Comparison of ENCODE assay signal across 1 cellular context in the genomic region with DNA sequence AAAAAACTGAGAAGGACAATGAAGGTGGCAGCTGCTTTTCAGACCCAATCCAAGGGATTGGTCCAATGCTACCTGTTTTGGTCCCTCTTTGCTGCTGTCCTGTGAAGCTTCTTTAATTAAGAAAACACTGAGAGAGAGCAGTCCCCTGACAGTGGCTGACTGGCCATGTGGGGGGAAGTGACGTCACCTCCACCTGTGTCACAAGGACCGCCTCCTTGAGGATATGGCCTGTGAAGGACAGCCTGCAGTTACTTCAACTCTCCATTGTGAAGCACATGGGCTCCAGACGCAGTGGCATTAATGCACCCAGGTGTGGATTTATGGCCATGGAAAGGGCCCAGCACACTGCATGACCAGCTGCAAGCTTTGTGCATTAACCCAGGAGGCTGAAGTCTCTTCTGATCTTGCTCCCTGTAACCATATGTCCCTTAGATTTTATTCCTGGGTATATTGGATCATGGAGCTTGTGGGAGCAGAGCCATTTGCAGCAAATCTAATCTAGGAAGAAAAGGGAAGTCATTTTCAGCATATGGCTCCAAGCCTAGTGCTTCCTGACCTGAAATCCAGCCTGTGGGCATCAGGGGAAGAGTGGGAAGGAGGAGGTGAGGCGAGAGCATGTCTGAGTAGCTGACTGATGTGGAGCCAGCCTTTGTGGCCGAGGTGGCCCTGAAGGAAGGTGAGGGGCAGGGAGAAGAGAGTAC.
TF ChIP-seq lines count a peak whose summit lies in the region.

No MANE protein-coding gene starts in this region.

TF ChIP-seq in WTC11, 78 proteins besides CTCF, POLR2A, EP300 and RAD21 (continued from another document):
- no peak for TF ChIP-seq AFF4 (CRISPR knock-in tag; IDR thresholded peaks at IDR 0.05; ENCODE audit: borderline replicate concordance)
- TF ChIP-seq RORB (CRISPR knock-in tag; IDR thresholded peaks at IDR 0.05): no peak
- TF ChIP-seq ZNF423 (CRISPR knock-in tag; IDR thresholded peaks at IDR 0.05): no peak
- TF ChIP-seq, protein P1, sequence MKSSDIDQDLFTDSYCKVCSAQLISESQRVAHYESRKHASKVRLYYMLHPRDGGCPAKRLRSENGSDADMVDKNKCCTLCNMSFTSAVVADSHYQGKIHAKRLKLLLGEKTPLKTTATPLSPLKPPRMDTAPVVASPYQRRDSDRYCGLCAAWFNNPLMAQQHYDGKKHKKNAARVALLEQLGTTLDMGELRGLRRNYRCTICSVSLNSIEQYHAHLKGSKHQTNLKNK (CRISPR knock-in tag; IDR thresholded peaks at IDR 0.05): no peak
- no peak for TF ChIP-seq USF1 (CRISPR knock-in tag; IDR thresholded peaks at IDR 0.05)
- TF ChIP-seq, protein P2, sequence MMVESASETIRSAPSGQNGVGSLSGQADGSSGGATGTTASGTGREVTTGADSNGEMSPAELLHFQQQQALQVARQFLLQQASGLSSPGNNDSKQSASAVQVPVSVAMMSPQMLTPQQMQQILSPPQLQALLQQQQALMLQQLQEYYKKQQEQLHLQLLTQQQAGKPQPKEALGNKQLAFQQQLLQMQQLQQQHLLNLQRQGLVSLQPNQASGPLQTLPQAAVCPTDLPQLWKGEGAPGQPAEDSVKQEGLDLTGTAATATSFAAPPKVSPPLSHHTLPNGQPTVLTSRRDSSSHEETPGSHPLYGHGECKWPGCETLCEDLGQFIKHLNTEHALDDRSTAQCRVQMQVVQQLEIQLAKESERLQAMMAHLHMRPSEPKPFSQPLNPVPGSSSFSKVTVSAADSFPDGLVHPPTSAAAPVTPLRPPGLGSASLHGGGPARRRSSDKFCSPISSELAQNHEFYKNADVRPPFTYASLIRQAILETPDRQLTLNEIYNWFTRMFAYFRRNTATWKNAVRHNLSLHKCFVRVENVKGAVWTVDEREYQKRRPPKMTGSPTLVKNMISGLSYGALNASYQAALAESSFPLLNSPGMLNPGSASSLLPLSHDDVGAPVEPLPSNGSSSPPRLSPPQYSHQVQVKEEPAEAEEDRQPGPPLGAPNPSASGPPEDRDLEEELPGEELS (CRISPR knock-in tag; IDR thresholded peaks at IDR 0.05): no peak
- TF ChIP-seq, protein P3, sequence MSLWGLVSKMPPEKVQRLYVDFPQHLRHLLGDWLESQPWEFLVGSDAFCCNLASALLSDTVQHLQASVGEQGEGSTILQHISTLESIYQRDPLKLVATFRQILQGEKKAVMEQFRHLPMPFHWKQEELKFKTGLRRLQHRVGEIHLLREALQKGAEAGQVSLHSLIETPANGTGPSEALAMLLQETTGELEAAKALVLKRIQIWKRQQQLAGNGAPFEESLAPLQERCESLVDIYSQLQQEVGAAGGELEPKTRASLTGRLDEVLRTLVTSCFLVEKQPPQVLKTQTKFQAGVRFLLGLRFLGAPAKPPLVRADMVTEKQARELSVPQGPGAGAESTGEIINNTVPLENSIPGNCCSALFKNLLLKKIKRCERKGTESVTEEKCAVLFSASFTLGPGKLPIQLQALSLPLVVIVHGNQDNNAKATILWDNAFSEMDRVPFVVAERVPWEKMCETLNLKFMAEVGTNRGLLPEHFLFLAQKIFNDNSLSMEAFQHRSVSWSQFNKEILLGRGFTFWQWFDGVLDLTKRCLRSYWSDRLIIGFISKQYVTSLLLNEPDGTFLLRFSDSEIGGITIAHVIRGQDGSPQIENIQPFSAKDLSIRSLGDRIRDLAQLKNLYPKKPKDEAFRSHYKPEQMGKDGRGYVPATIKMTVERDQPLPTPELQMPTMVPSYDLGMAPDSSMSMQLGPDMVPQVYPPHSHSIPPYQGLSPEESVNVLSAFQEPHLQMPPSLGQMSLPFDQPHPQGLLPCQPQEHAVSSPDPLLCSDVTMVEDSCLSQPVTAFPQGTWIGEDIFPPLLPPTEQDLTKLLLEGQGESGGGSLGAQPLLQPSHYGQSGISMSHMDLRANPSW (CRISPR knock-in tag; conservative IDR thresholded peaks at IDR 0.05; ENCODE audit: low read depth): no peak
- no peak for TF ChIP-seq NFATC4 (CRISPR knock-in tag; IDR thresholded peaks at IDR 0.05)
- TF ChIP-seq, protein P4, sequence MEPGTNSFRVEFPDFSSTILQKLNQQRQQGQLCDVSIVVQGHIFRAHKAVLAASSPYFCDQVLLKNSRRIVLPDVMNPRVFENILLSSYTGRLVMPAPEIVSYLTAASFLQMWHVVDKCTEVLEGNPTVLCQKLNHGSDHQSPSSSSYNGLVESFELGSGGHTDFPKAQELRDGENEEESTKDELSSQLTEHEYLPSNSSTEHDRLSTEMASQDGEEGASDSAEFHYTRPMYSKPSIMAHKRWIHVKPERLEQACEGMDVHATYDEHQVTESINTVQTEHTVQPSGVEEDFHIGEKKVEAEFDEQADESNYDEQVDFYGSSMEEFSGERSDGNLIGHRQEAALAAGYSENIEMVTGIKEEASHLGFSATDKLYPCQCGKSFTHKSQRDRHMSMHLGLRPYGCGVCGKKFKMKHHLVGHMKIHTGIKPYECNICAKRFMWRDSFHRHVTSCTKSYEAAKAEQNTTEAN (CRISPR knock-in tag; IDR thresholded peaks at IDR 0.05): no peak
- TF ChIP-seq JAZF1 (CRISPR knock-in tag; IDR thresholded peaks at IDR 0.05): no peak
- no peak for TF ChIP-seq TEAD1 (CRISPR knock-in tag; IDR thresholded peaks at IDR 0.05)
- TF ChIP-seq KAT7 (CRISPR knock-in tag; IDR thresholded peaks at IDR 0.05; ENCODE audit: borderline replicate concordance): no peak
- no peak for TF ChIP-seq ZNF416 (CRISPR knock-in tag; IDR thresholded peaks at IDR 0.05)
- TF ChIP-seq ZNF671 (CRISPR knock-in tag; IDR thresholded peaks at IDR 0.05): no peak
- TF ChIP-seq ZNF138 (CRISPR knock-in tag; conservative IDR thresholded peaks at IDR 0.05): no peak
